ENCODE assay signal across 39 cellular contexts in the genomic region with DNA sequence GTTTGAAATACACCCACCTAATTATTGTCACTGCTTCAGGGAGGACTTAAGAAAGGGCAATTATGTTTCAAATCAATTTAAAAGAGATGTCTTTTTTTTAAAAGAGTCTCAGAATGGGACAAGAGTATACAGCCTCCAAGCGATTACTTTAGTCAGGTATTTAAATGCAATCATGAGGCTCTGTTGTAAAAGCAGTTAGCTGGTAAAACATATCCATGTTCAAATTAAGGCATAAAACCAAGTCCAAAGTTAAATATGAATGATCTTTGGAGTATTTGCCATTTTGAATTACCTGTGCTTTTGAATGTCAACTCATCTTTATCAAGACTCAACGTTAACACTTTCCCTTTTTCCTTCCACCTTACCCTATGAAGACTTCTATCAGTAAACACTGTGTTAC. TPM values are rescaled to one million over a fixed set of nuclear protein-coding genes. Genes with fewer than 3 reads are reported as not detected.
"Had no signal": no experiment of that assay in that cellular context is flagged by ENCODE, and none has a peak within 500 bp of the region (broad histone marks: within the 10 kb centered on the region; RNA-seq: fewer than 3 reads in every experiment).

No MANE protein-coding gene starts in this region.

- H3K27me3 Mint-ChIP-seq: activated CD4-positive, alpha-beta memory T cell treated with anti-CD3 and anti-CD28 coated beads, Interleukin-2, amount 10 ng/mL, durations not matched to agents 7 days and 5 days; activated CD4-positive, alpha-beta T cell treated with anti-CD3 and anti-CD28 coated beads for 36 hours; activated CD4-positive, alpha-beta T cell treated with anti-CD3 and anti-CD28 coated beads, Interleukin-2, amount 10 ng/mL, durations not matched to agents 7 days and 5 days; activated CD8-positive, alpha-beta memory T cell treated with anti-CD3 and anti-CD28 coated beads, Interleukin-2, amount 10 ng/mL, durations not matched to agents 7 days and 5 days; activated naive CD4-positive, alpha-beta T cell treated with anti-CD3 and anti-CD28 coated beads, Interleukin-2, amount 10 ng/mL, durations not matched to agents 7 days and 5 days; activated naive CD4-positive, alpha-beta T cell treated with anti-CD3 and anti-CD28 coated beads, Interleukin-2, amount 50 U/mL, for 24 hours; activated naive CD8-positive, alpha-beta T cell; activated naive CD8-positive, alpha-beta T cell treated with anti-CD3 and anti-CD28 coated beads, Interleukin-2, amount 50 U/mL, for 24 hours had no signal

- FAIRE-seq: TTC549 had no signal

- ATAC-seq: activated CD4-positive, alpha-beta T cell treated with anti-CD3 and anti-CD28 coated beads for 36 hours; activated CD4-positive, CD25-positive, alpha-beta regulatory T cell treated with anti-CD3 and anti-CD28 coated beads, Interleukin-2, amount 50 U/mL, for 24 hours; activated CD8-positive, alpha-beta memory T cell treated with anti-CD3 and anti-CD28 coated beads, Interleukin-2, amount 10 ng/mL, durations not matched to agents 7 days and 5 days; activated CD8-positive, alpha-beta T cell treated with anti-CD3 and anti-CD28 coated beads, Interleukin-2, amount 10 ng/mL, durations not matched to agents 7 days and 5 days; activated naive CD8-positive, alpha-beta T cell treated with anti-CD3 and anti-CD28 coated beads, Interleukin-2, amount 50 U/mL, for 24 hours; body of pancreas; WTC11 had no signal

- H3K9me3 Mint-ChIP-seq: activated CD4-positive, alpha-beta memory T cell treated with anti-CD3 and anti-CD28 coated beads, Interleukin-2, amount 10 ng/mL, durations not matched to agents 7 days and 5 days; activated CD4-positive, alpha-beta T cell treated with anti-CD3 and anti-CD28 coated beads, Interleukin-2, amount 10 ng/mL, durations not matched to agents 7 days and 5 days; activated naive CD4-positive, alpha-beta T cell treated with anti-CD3 and anti-CD28 coated beads, Interleukin-2, amount 10 ng/mL, durations not matched to agents 7 days and 5 days; activated naive CD4-positive, alpha-beta T cell treated with anti-CD3 and anti-CD28 coated beads, Interleukin-2, amount 50 U/mL, for 24 hours; activated naive CD8-positive, alpha-beta T cell treated with anti-CD3 and anti-CD28 coated beads, Interleukin-2, amount 10 ng/mL, durations not matched to agents 7 days and 5 days; activated naive CD8-positive, alpha-beta T cell treated with anti-CD3 and anti-CD28 coated beads, Interleukin-2, amount 50 U/mL, for 24 hours; activated T-cell treated with anti-CD3 and anti-CD28 coated beads, Interleukin-2, amount 50 U/mL, for 24 hours; activated T-helper 2 cell treated with anti-CD3 and anti-CD28 coated beads, Interferon-gamma antibody, Interleukin-2, Interleukin-4, amounts not matched to agents 10 μg/mL and 5 μg/mL and 100 μg/mL, durations not matched to agents 14 hours and 24 hours and 36 hours; T-helper 1 cell treated with Interleukin-12 subunit alpha and Interleukin-12 subunit beta and Interleukin-4 antibody, amounts not matched to agents 30 μg/mL and 1 μg/mL, for 36 hours; T-helper 2 cell treated with Interferon-gamma antibody and Interleukin-4, amounts not matched to agents 5 μg/mL and 100 μg/mL, for 36 hours; WTC11 had no signal

- H3K27ac ChIP-seq: ascending aorta, body of pancreas, brain microvascular endothelial cell, breast epithelium, WERI-Rb-1 had no signal

- H3K4me1 ChIP-seq: ascending aorta, body of pancreas, breast epithelium had no signal

- H3K4me3 Mint-ChIP-seq: activated CD4-positive, alpha-beta memory T cell treated with anti-CD3 and anti-CD28 coated beads, Interleukin-2, amount 10 ng/mL, durations not matched to agents 7 days and 5 days; activated CD4-positive, alpha-beta T cell treated with anti-CD3 and anti-CD28 coated beads for 36 hours; activated CD4-positive, alpha-beta T cell treated with anti-CD3 and anti-CD28 coated beads, Interleukin-2, amount 10 ng/mL, durations not matched to agents 7 days and 5 days; activated CD8-positive, alpha-beta memory T cell treated with anti-CD3 and anti-CD28 coated beads, Interleukin-2, amount 10 ng/mL, durations not matched to agents 7 days and 5 days; activated CD8-positive, alpha-beta T cell treated with anti-CD3 and anti-CD28 coated beads, Interleukin-2, amount 10 ng/mL, durations not matched to agents 7 days and 5 days; activated naive CD4-positive, alpha-beta T cell treated with anti-CD3 and anti-CD28 coated beads, Interleukin-2, amount 10 ng/mL, durations not matched to agents 7 days and 5 days; activated naive CD4-positive, alpha-beta T cell treated with anti-CD3 and anti-CD28 coated beads, Interleukin-2, amount 50 U/mL, for 24 hours; activated naive CD8-positive, alpha-beta T cell; activated naive CD8-positive, alpha-beta T cell treated with anti-CD3 and anti-CD28 coated beads, Interleukin-2, amount 10 ng/mL, durations not matched to agents 7 days and 5 days; activated naive CD8-positive, alpha-beta T cell treated with anti-CD3 and anti-CD28 coated beads, Interleukin-2, amount 50 U/mL, for 24 hours; activated T-cell treated with anti-CD3 and anti-CD28 coated beads, Interleukin-2, amount 50 U/mL, for 24 hours; T-helper 1 cell treated with Interleukin-12 subunit alpha and Interleukin-12 subunit beta and Interleukin-4 antibody, amounts not matched to agents 30 μg/mL and 1 μg/mL, for 36 hours; T-helper 2 cell treated with Interferon-gamma antibody and Interleukin-4, amounts not matched to agents 5 μg/mL and 100 μg/mL, for 36 hours; WTC11 had no signal

- DNase-seq: activated CD4-positive, alpha-beta memory T cell treated with anti-CD3 and anti-CD28 coated beads, Interleukin-2, amount 10 ng/mL, durations not matched to agents 7 days and 5 days; activated CD4-positive, alpha-beta T cell treated with anti-CD3 and anti-CD28 coated beads for 1 hour; activated CD4-positive, alpha-beta T cell treated with anti-CD3 and anti-CD28 coated beads for 36 hours; activated CD4-positive, alpha-beta T cell treated with anti-CD3 and anti-CD28 coated beads for 48 hours; activated CD4-positive, alpha-beta T cell treated with anti-CD3 and anti-CD28 coated beads, Interleukin-2, amount 10 ng/mL, durations not matched to agents 7 days and 5 days; activated CD4-positive, alpha-beta T cell treated with anti-CD3 and anti-CD28 coated beads, Interleukin-2, amount 50 U/mL, for 48 hours; activated CD4-positive, CD25-positive, alpha-beta regulatory T cell; activated CD8-positive, alpha-beta memory T cell treated with anti-CD3 and anti-CD28 coated beads for 24 hours; activated CD8-positive, alpha-beta memory T cell treated with anti-CD3 and anti-CD28 coated beads, Interleukin-2, amount 10 ng/mL, durations not matched to agents 7 days and 5 days; activated CD8-positive, alpha-beta memory T cell treated with anti-CD3 and anti-CD28 coated beads, Interleukin-2, amount 50 U/mL, for 48 hours; activated CD8-positive, alpha-beta T cell treated with anti-CD3 and anti-CD28 coated beads, Interleukin-2, amount 10 ng/mL, durations not matched to agents 7 days and 5 days; activated effector memory CD4-positive, alpha-beta T cell treated with Interleukin-2 at 50 U/mL for 16 hours; activated gamma-delta T cell; activated naive CD4-positive, alpha-beta T cell treated with anti-CD3 and anti-CD28 coated beads, Interleukin-2, amount 10 ng/mL, durations not matched to agents 7 days and 5 days; activated naive CD4-positive, alpha-beta T cell treated with Interleukin-2 at 50 U/mL for 16 hours; activated naive CD8-positive, alpha-beta T cell treated with anti-CD3 and anti-CD28 coated beads, Interleukin-2, amount 10 ng/mL, durations not matched to agents 7 days and 5 days; activated naive CD8-positive, alpha-beta T cell treated with anti-CD3 and anti-CD28 coated beads, Interleukin-2, amount 50 U/mL, for 24 hours; activated T-cell treated with anti-CD3 and anti-CD28 coated beads, Interleukin-2, amount 50 U/mL, for 24 hours; activated T-cell treated with anti-CD3 and anti-CD28 coated beads, Interleukin-2, amount 50 U/mL, for 48 hours; amygdala; anterior cingulate cortex; body of pancreas; brain microvascular endothelial cell; central memory CD4-positive, alpha-beta T cell; SW 1271; T-helper 1 cell; T-helper 2 cell; T-helper 9 cell; WERI-Rb-1 had no signal

- H3K36me3 Mint-ChIP-seq: activated CD8-positive, alpha-beta memory T cell treated with anti-CD3 and anti-CD28 coated beads, Interleukin-2, amount 10 ng/mL, durations not matched to agents 7 days and 5 days; activated naive CD4-positive, alpha-beta T cell treated with anti-CD3 and anti-CD28 coated beads, Interleukin-2, amount 10 ng/mL, durations not matched to agents 7 days and 5 days; activated naive CD4-positive, alpha-beta T cell treated with anti-CD3 and anti-CD28 coated beads, Interleukin-2, amount 50 U/mL, for 24 hours; activated naive CD8-positive, alpha-beta T cell; activated naive CD8-positive, alpha-beta T cell treated with anti-CD3 and anti-CD28 coated beads, Interleukin-2, amount 10 ng/mL, durations not matched to agents 7 days and 5 days; WTC11 had no signal

- H3K36me3 ChIP-seq: ascending aorta, brain microvascular endothelial cell, breast epithelium, WERI-Rb-1 had no signal

- H3K4me3 ChIP-seq: ascending aorta, body of pancreas, breast epithelium had no signal

- H3K27me3 ChIP-seq: ascending aorta, body of pancreas, brain microvascular endothelial cell had no signal

- H3K27ac Mint-ChIP-seq: activated CD4-positive, alpha-beta memory T cell treated with anti-CD3 and anti-CD28 coated beads, Interleukin-2, amount 10 ng/mL, durations not matched to agents 7 days and 5 days; activated CD4-positive, alpha-beta T cell treated with anti-CD3 and anti-CD28 coated beads for 36 hours; activated CD4-positive, alpha-beta T cell treated with anti-CD3 and anti-CD28 coated beads, Interleukin-2, amount 10 ng/mL, durations not matched to agents 7 days and 5 days; activated CD8-positive, alpha-beta memory T cell treated with anti-CD3 and anti-CD28 coated beads, Interleukin-2, amount 10 ng/mL, durations not matched to agents 7 days and 5 days; activated CD8-positive, alpha-beta T cell treated with anti-CD3 and anti-CD28 coated beads, Interleukin-2, amount 10 ng/mL, durations not matched to agents 7 days and 5 days; activated naive CD4-positive, alpha-beta T cell treated with anti-CD3 and anti-CD28 coated beads, Interleukin-2, amount 10 ng/mL, durations not matched to agents 7 days and 5 days; activated naive CD4-positive, alpha-beta T cell treated with anti-CD3 and anti-CD28 coated beads, Interleukin-2, amount 50 U/mL, for 24 hours; activated naive CD8-positive, alpha-beta T cell; activated naive CD8-positive, alpha-beta T cell treated with anti-CD3 and anti-CD28 coated beads, Interleukin-2, amount 10 ng/mL, durations not matched to agents 7 days and 5 days; activated naive CD8-positive, alpha-beta T cell treated with anti-CD3 and anti-CD28 coated beads, Interleukin-2, amount 50 U/mL, for 24 hours; activated T-cell treated with anti-CD3 and anti-CD28 coated beads, Interleukin-2, amount 50 U/mL, for 24 hours; activated T-helper 2 cell treated with anti-CD3 and anti-CD28 coated beads, Interferon-gamma antibody, Interleukin-2, Interleukin-4, amounts not matched to agents 10 μg/mL and 5 μg/mL and 100 μg/mL, durations not matched to agents 14 hours and 24 hours and 36 hours; T-helper 1 cell treated with Interleukin-12 subunit alpha and Interleukin-12 subunit beta and Interleukin-4 antibody, amounts not matched to agents 30 μg/mL and 1 μg/mL, for 36 hours; T-helper 2 cell treated with Interferon-gamma antibody and Interleukin-4, amounts not matched to agents 5 μg/mL and 100 μg/mL, for 36 hours; WTC11 had no signal

- H3K4me1 Mint-ChIP-seq: activated CD4-positive, alpha-beta memory T cell treated with anti-CD3 and anti-CD28 coated beads, Interleukin-2, amount 10 ng/mL, durations not matched to agents 7 days and 5 days; activated CD4-positive, alpha-beta T cell treated with anti-CD3 and anti-CD28 coated beads for 36 hours; activated CD4-positive, alpha-beta T cell treated with anti-CD3 and anti-CD28 coated beads, Interleukin-2, amount 10 ng/mL, durations not matched to agents 7 days and 5 days; activated CD8-positive, alpha-beta memory T cell treated with anti-CD3 and anti-CD28 coated beads, Interleukin-2, amount 10 ng/mL, durations not matched to agents 7 days and 5 days; activated naive CD4-positive, alpha-beta T cell treated with anti-CD3 and anti-CD28 coated beads, Interleukin-2, amount 10 ng/mL, durations not matched to agents 7 days and 5 days; activated naive CD4-positive, alpha-beta T cell treated with anti-CD3 and anti-CD28 coated beads, Interleukin-2, amount 50 U/mL, for 24 hours; activated naive CD8-positive, alpha-beta T cell treated with anti-CD3 and anti-CD28 coated beads, Interleukin-2, amount 10 ng/mL, durations not matched to agents 7 days and 5 days; activated naive CD8-positive, alpha-beta T cell treated with anti-CD3 and anti-CD28 coated beads, Interleukin-2, amount 50 U/mL, for 24 hours; WTC11 had no signal

- H3K9me3 ChIP-seq: ascending aorta, body of pancreas, breast epithelium had no signal

RNA-seq across cellular contexts. Expression of gene RPS6KA6, which starts 13.7 kb away (rescaled TPM):
- total RNA-seq: activated CD4-positive, alpha-beta T cell treated with anti-CD3 and anti-CD28 coated beads, Interleukin-2, amount 10 ng/mL, durations not matched to agents 7 days and 5 days; activated CD8-positive, alpha-beta memory T cell treated with anti-CD3 and anti-CD28 coated beads, Interleukin-2, amount 10 ng/mL, durations not matched to agents 7 days and 5 days; activated CD8-positive, alpha-beta T cell treated with anti-CD3 and anti-CD28 coated beads, Interleukin-2, amount 10 ng/mL, durations not matched to agents 7 days and 5 days had no signal
